ENCODE assay signal across 25 cellular contexts in genomic region chr7:54687518-54688212, GRCh38.
"Had no signal": no experiment of that assay in that cellular context is flagged by ENCODE, and none has a peak within 500 bp of the region (broad histone marks: within the 10 kb centered on the region; RNA-seq: fewer than 3 reads in every experiment).

No MANE protein-coding gene starts in this region.

- H3K4me3 ChIP-seq: ascending aorta, esophagus squamous epithelium, gastroesophageal sphincter, sigmoid colon, smooth muscle cell, testis had no signal

- H3K27ac Mint-ChIP-seq: activated naive CD4-positive, alpha-beta T cell treated with anti-CD3 and anti-CD28 coated beads, Interleukin-2, amount 50 U/mL, for 72 hours; activated T-helper 17 cell treated with anti-CD3 and anti-CD28 coated beads, Interleukin-2, amount 50 U/mL, for 72 hours; memory B cell; naive B cell; progenitor cell of endocrine pancreas; stimulated activated memory B cell treated with anti-CD40 and anti-IgM and Interleukin-4, amounts not matched to agents 10 μg/mL and 1 μg/mL and 100 μg/mL, for 72 hours; type B pancreatic cell had no signal

- H3K4me1 Mint-ChIP-seq: activated T-helper 17 cell treated with anti-CD3 and anti-CD28 coated beads, Interleukin-2, amount 50 U/mL, for 72 hours; central memory CD8-positive, alpha-beta T cell; memory B cell; naive B cell; stimulated activated memory B cell treated with anti-CD40 and anti-IgM and Interleukin-4, amounts not matched to agents 10 μg/mL and 1 μg/mL and 100 μg/mL, for 72 hours had no signal

- H3K27me3 Mint-ChIP-seq: central memory CD8-positive, alpha-beta T cell; naive B cell; progenitor cell of endocrine pancreas; type B pancreatic cell had no signal

- H3K27me3 ChIP-seq: ascending aorta, brain microvascular endothelial cell, esophagus squamous epithelium, gastroesophageal sphincter, sigmoid colon, testis had no signal

- H3K9me3 Mint-ChIP-seq: activated T-helper 17 cell treated with anti-CD3 and anti-CD28 coated beads, Interleukin-2, amount 50 U/mL, for 72 hours; type B pancreatic cell had no signal

- H3K9me3 ChIP-seq: ascending aorta, esophagus squamous epithelium, gastroesophageal sphincter, sigmoid colon, testis had no signal

- H3K4me3 Mint-ChIP-seq: activated T-helper 17 cell treated with anti-CD3 and anti-CD28 coated beads, Interleukin-2, amount 50 U/mL, for 72 hours; central memory CD8-positive, alpha-beta T cell; memory B cell; naive B cell; neural crest cell; stimulated activated memory B cell treated with anti-CD40 and anti-IgM and Interleukin-4, amounts not matched to agents 10 μg/mL and 1 μg/mL and 100 μg/mL, for 72 hours; type B pancreatic cell had no signal

- DNase-seq: activated CD4-positive, alpha-beta T cell treated with anti-CD3 and anti-CD28 coated beads, Interleukin-2, amount 50 U/mL, for 1 hour; activated T-cell treated with anti-CD3 and anti-CD28 coated beads, Interleukin-2, amount 50 U/mL, for 1 hour; brain microvascular endothelial cell; esophagus squamous epithelium; head of caudate nucleus; hypothalamus; islet precursor cell; left cardiac atrium; naive B cell; retina; sigmoid colon; stimulated activated CD4-positive, alpha-beta T cell treated with anti-CD3 and anti-CD28 coated beads, Interleukin-15, amount 100 ng/mL, for 24 hours; testis had no signal

- H3K36me3 Mint-ChIP-seq: activated naive CD4-positive, alpha-beta T cell treated with anti-CD3 and anti-CD28 coated beads, Interleukin-2, amount 50 U/mL, for 72 hours; memory B cell; naive B cell; stimulated activated memory B cell treated with anti-CD40 and anti-IgM and Interleukin-4, amounts not matched to agents 10 μg/mL and 1 μg/mL and 100 μg/mL, for 72 hours; type B pancreatic cell had no signal

- ATAC-seq: activated CD4-positive, CD25-positive, alpha-beta regulatory T cell treated with anti-CD3 and anti-CD28 coated beads, Interleukin-2, amount 50 U/mL, for 24 hours; activated naive CD4-positive, alpha-beta T cell treated with anti-CD3 and anti-CD28 coated beads, Interleukin-2, amount 50 U/mL, for 72 hours; activated T-helper 17 cell treated with anti-CD3 and anti-CD28 coated beads, Interleukin-2, amount 50 U/mL, for 72 hours; gastroesophageal sphincter; left cardiac atrium; stimulated activated memory B cell treated with anti-CD40 and anti-IgM and Interleukin-4, amounts not matched to agents 10 μg/mL and 1 μg/mL and 100 μg/mL, for 72 hours had no signal

- H3K4me1 ChIP-seq: ascending aorta, esophagus squamous epithelium, sigmoid colon had no signal

- H3K4me2 ChIP-seq: smooth muscle cell had no signal

- H3K27ac ChIP-seq: ascending aorta, brain microvascular endothelial cell, esophagus squamous epithelium, gastroesophageal sphincter, sigmoid colon, testis had no signal

- H3K36me3 ChIP-seq: ascending aorta, brain microvascular endothelial cell, esophagus squamous epithelium, gastroesophageal sphincter, sigmoid colon had no signal
